10 cellular contexts compared by ENCODE assay signal in genomic region chr17:74833501-74834361, GRCh38. TPM values are rescaled to one million over a fixed set of nuclear protein-coding genes. Genes with fewer than 3 reads are reported as not detected.
DNase-seq lines count a peak whose midpoint lies in the region; ATAC-seq and TF ChIP-seq lines count a peak whose summit lies in the region.
"Had no signal": no experiment of that assay in that cellular context is flagged by ENCODE, and none has a peak within 500 bp of the region (broad histone marks: within the 10 kb centered on the region; RNA-seq: fewer than 3 reads in every experiment).

No MANE protein-coding gene starts in this region.

- H3K4me1 ChIP-seq in BE2C: peaks cover 16% of the 10 kb centered on the region
- H3K4me1 ChIP-seq: colonic mucosa had no signal

- H3K9me3 Mint-ChIP-seq in naive B cell: no peaks in the 10 kb centered on the region

- no peak for TF ChIP-seq CTCF in BE2C (IDR thresholded peaks at IDR 0.05; ENCODE audit: low read depth, low read length)

- no peak overlapping the region for H3K4me3 ChIP-seq in BE2C (ENCODE audit: low read depth, low read length)
- H3K4me3 ChIP-seq: colonic mucosa had no signal

- no peaks in the 10 kb centered on the region for H3K27me3 ChIP-seq in BE2C
- H3K27me3 ChIP-seq: colonic mucosa had no signal

- no peaks in the 10 kb centered on the region for H3K36me3 Mint-ChIP-seq in naive B cell

- peak overlapping the region; percentile 27 to 93 (median 75) for H3K27ac Mint-ChIP-seq in naive B cell

- ATAC-seq in naive B cell (ENCODE audit: low read depth in 2 of 2) (peak; percentile 88 to 89), GM21526 (IDR thresholded peaks at IDR 0.05; ENCODE audit: low FRiP score, unreplicated experiment) (no peak), GM21515 (IDR thresholded peaks at IDR 0.05; ENCODE audit: unreplicated experiment) (no peak)

- H3K4me1 Mint-ChIP-seq in naive B cell: peaks cover 17 to 34% (median 32%) of the 10 kb centered on the region in 3 donors

- H3K36me3 ChIP-seq in BE2C: peaks cover 7% of the 10 kb centered on the region; the same call in 1 of the 2 replicates
- H3K36me3 ChIP-seq: colonic mucosa had no signal

- H3K9me3 ChIP-seq in BE2C: no peaks in the 10 kb centered on the region
- H3K9me3 ChIP-seq: colonic mucosa had no signal

- DNase-seq in ELR (ENCODE audit: low read depth) (peak; percentile 63), HT1080 (ENCODE audit: low read depth) (peak; percentile 47), amygdala (lab: John Stamatoyannopoulos, UW) (peak in 37 of 56 donors; percentile 7 to 72 (median 39)), naive B cell (peak; percentile 49), DMS53 treated with DMSO at 0.1 percent for 48 hours (lab: John Stamatoyannopoulos, UW; ENCODE audit: unreplicated experiment) (no peak), BE2C (no peak)
- DNase-seq: colonic mucosa had no signal

- H3K4me3 Mint-ChIP-seq in naive B cell: peak overlapping the region in 7 of 8 donors; percentile 1 to 56 (median 40)

- H3K27me3 Mint-ChIP-seq in naive B cell: no peaks in the 10 kb centered on the region

RNA-seq across cellular contexts. Expression of gene GRIN2C, which starts 26.0 kb away (rescaled TPM):
- 0.07 and 0.10 TPM in 2 replicates for total RNA-seq in HT1080 (2014; rRNA removed; shearing (Covaris generic))
- polyA plus RNA-seq in HT1080 (2015; cell fraction: cytosol; rRNA removed): 0.44 and 0.58 TPM in 2 replicates
- 6.2 and 6.7 TPM in 2 replicates for polyA plus RNA-seq in HT1080 (2015; cell fraction: nucleus; rRNA removed)
- under 1 TPM in 2 of 6 donors, not detected in 4; 0.04 to 0.05 TPM for polyA plus RNA-seq in naive B cell (ENCODE audit: low read depth in 6 of 6)
- polyA plus RNA-seq in BE2C (2012; ENCODE audit: insufficient read depth, insufficient read length, low read depth): 0.11 TPM
- total RNA-seq: mononuclear cell had no signal

RNA-seq across cellular contexts. Expression of gene FDXR, which starts 39.1 kb away (rescaled TPM):
- 46.9 and 48.7 TPM in 2 replicates for total RNA-seq in HT1080 (2014; rRNA removed; shearing (Covaris generic))
- 63.7 and 69.7 TPM in 2 replicates for polyA plus RNA-seq in HT1080 (2015; cell fraction: cytosol; rRNA removed)
- polyA plus RNA-seq in HT1080 (2015; cell fraction: nucleus; rRNA removed): 86.3 and 94.9 TPM in 2 replicates
- 1 to 10 TPM in 5 of 6 donors, not detected in 1; 1.2 to 6.1 (median 3.9) TPM for polyA plus RNA-seq in naive B cell (ENCODE audit: low read depth in 6 of 6)
- 13.3 TPM for polyA plus RNA-seq in BE2C (2012; ENCODE audit: insufficient read depth, insufficient read length, low read depth)

RNA-seq across cellular contexts. Expression of gene NAT9, which starts 57.6 kb away (rescaled TPM):
- total RNA-seq in HT1080 (2014; rRNA removed; shearing (Covaris generic)): 21.9 and 32.6 TPM in 2 replicates
- polyA plus RNA-seq in HT1080 (2015; cell fraction: cytosol; rRNA removed): 18.6 and 23.2 TPM in 2 replicates
- polyA plus RNA-seq in HT1080 (2015; cell fraction: nucleus; rRNA removed): 219 and 223 TPM in 2 replicates
- polyA plus RNA-seq in naive B cell (ENCODE audit: low read depth in 6 of 6): 10 to 100 TPM in 5 of 6 donors, 1 to 10 TPM in 1; 9.6 to 29.0 (median 15.6) TPM
- 191 TPM for polyA plus RNA-seq in BE2C (2012; ENCODE audit: insufficient read depth, insufficient read length, low read depth)

RNA-seq across cellular contexts. Expression of gene FADS6, which starts 59.7 kb away (rescaled TPM):
- total RNA-seq in HT1080 (2014; rRNA removed; shearing (Covaris generic)): not detected in 2 replicates
- not detected in 2 replicates for polyA plus RNA-seq in HT1080 (2015; cell fraction: cytosol; rRNA removed)
- polyA plus RNA-seq in HT1080 (2015; cell fraction: nucleus; rRNA removed): not detected in 2 replicates
- not detected for polyA plus RNA-seq in naive B cell (ENCODE audit: low read depth in 6 of 6)
- polyA plus RNA-seq in BE2C (2012; ENCODE audit: insufficient read depth, insufficient read length, low read depth): not detected
- total RNA-seq: mononuclear cell had no signal

Comparison
In these comparisons a context has a peak if more than half of its experiments do, and no peak if none do; other contexts are left out.
1. DNase-seq: peak in ELR (single experiment), HT1080 (single experiment), amygdala (37 of 56) and naive B cell (single experiment); none in DMS53 treated with DMSO at 0.1 percent for 48 hours (single experiment) and BE2C (single experiment).
2. ATAC-seq: peak in naive B cell (2 of 2); none in GM21526 (single experiment) and GM21515 (single experiment).